In genomic region chr12:27771470-27772327, GRCh38 we compare ENCODE assay signal across 20 cellular contexts. TPM values are rescaled to one million over a fixed set of nuclear protein-coding genes. Genes with fewer than 3 reads are reported as not detected.
DNase-seq lines count a peak whose midpoint lies in the region; ATAC-seq, FAIRE-seq and TF ChIP-seq lines count a peak whose summit lies in the region.
"Had no signal": no experiment of that assay in that cellular context is flagged by ENCODE, and none has a peak within 500 bp of the region (broad histone marks: within the 10 kb centered on the region; RNA-seq: fewer than 3 reads in every experiment).

No MANE protein-coding gene starts in this region.

- H4K20me1 ChIP-seq in GM12878 (ENCODE audit: control insufficient read depth, insufficient read depth) (no peaks in the 10 kb centered on the region), osteoblast (ENCODE audit: insufficient read depth, low read length) (no peaks in the 10 kb centered on the region)
- H4K20me1 ChIP-seq: BLaER1 had no signal

- CTCF ChIA-PET in GM12878 (lab: Yijun Ruan, JAX): interaction anchor here (0.6 to 2.1 kb wide), 4 partner anchors 38 to 800 kb away, joined by 4 to 6 read pairs (median 4); no protein-coding TSS in a partner anchor

- H3K4me3 ChIP-seq in GM12878: no peak overlapping the region
- no peak overlapping the region for H3K4me3 ChIP-seq in osteoblast (ENCODE audit: insufficient read depth, low read length)
- H3K4me3 ChIP-seq: BLaER1, GM23338 had no signal

- H3K27me3 ChIP-seq in GM12878 (replicated peaks in 1 of 2; ENCODE audit: control insufficient read depth in 2 of 2, insufficient read depth in 2 of 2, low read length in 1 of 2) (no peaks in the 10 kb centered on the region), osteoblast (ENCODE audit: insufficient read depth, low read length) (no peaks in the 10 kb centered on the region)
- H3K27me3 ChIP-seq: BLaER1 had no signal

- H3K79me2 ChIP-seq in GM12878 (ENCODE audit: control insufficient read depth, insufficient read depth, low read length) (no peaks in the 10 kb centered on the region), osteoblast (ENCODE audit: insufficient read depth, low read length) (no peaks in the 10 kb centered on the region)

- H3K4me2 ChIP-seq in GM12878 (ENCODE audit: control insufficient read depth, insufficient read depth): no peak overlapping the region
- no peak overlapping the region for H3K4me2 ChIP-seq in osteoblast (ENCODE audit: insufficient read depth, low read length)
- H3K4me2 ChIP-seq: BLaER1, GM23338 had no signal

- no peak overlapping the region for H3K9ac ChIP-seq in GM12878 (ENCODE audit: control insufficient read depth, insufficient read depth, low read length)
- H3K9ac ChIP-seq: BLaER1 had no signal

- RAD21 ChIA-PET in GM12878 (lab: Charles Lee; ENCODE audit: unreplicated experiment): no interaction called here

- FAIRE-seq in GM18507 (lab: Jason Lieb, UNC) (peak; percentile 69), GM12878 (lab: Jason Lieb, UNC) (peak; percentile 47)

- H3K36me3 ChIP-seq in GM12878 (ENCODE audit: control insufficient read depth in 2 of 2, insufficient read depth in 2 of 2, low read length in 1 of 2) (no peaks in the 10 kb centered on the region), osteoblast (ENCODE audit: insufficient read depth, low read length) (no peaks in the 10 kb centered on the region)
- H3K36me3 ChIP-seq: BLaER1 had no signal

- POLR2A ChIA-PET in GM12878 (lab: Charles Lee): interaction anchor here (0.6 kb wide), 1 partner anchor 16 kb away, joined by 3 read pairs; no protein-coding TSS in a partner anchor

- peak; percentile 52 for ATAC-seq in HG03175 (IDR thresholded peaks at IDR 0.05; ENCODE audit: unreplicated experiment)
- ATAC-seq in GM12878: peak; percentile 47
- no peak for ATAC-seq in GM19467 (IDR thresholded peaks at IDR 0.05; ENCODE audit: unreplicated experiment)
- ATAC-seq in GM21526 (IDR thresholded peaks at IDR 0.05; ENCODE audit: low FRiP score, unreplicated experiment): no peak
- ATAC-seq: GM23338, Right ventricle myocardium inferior had no signal

- no TSS peak for BruUV-seq in GM12878 (replicated peaks; lab: Mats Ljungman, UMichigan)

- DNase-seq in GM18507 (ENCODE audit: extremely low spot score, insufficient read length, low read depth) (no peak), GM12878 (ENCODE audit: low read depth, low spot score) (no peak), osteoblast (ENCODE audit: insufficient read length, low spot score, missing footprints) (no peak), DMS153 (lab: John Stamatoyannopoulos, UW) (no peak), superior temporal gyrus (ENCODE audit: extremely low spot score) (no peak)
- DNase-seq: DMS 273 treated with DMSO at 0.1 percent for 48 hours; Karpas-422; MV-4-11; NCI-H1417 treated with DMSO at 0.1 percent for 48 hours; NCI-H2081; NCI-H345; NCI-H526 treated with DMSO at 0.1 percent for 48 hours; NK-92 treated with Interleukin-12 subunit alpha and Interleukin-12 subunit beta, amount 100 ng/mL, for 24 hours had no signal

- 69% methylated on average over 3 of the region's 3 CpGs for WGBS in GM12878 (ENCODE audit: insufficient coverage, insufficient replicate concordance, low lambda C conversion rate, missing lambda C conversion rate)

- no peak for TF ChIP-seq EP300 in GM12878 (IDR thresholded peaks at IDR 0.05; ENCODE audit: borderline replicate concordance in 1 of 2, control insufficient read depth in 1 of 2, low read depth in 2 of 2, low read length in 2 of 2)

- in situ Hi-C loops in GM12878 (cut with MboI): no loop called here

- H3K4me1 ChIP-seq in GM12878 (ENCODE audit: control insufficient read depth, insufficient read depth, low read length) (peaks cover 9% of the 10 kb centered on the region; the same call in 1 of the 2 replicates), osteoblast (ENCODE audit: insufficient read depth, low read length) (no peaks in the 10 kb centered on the region)
- H3K4me1 ChIP-seq: BLaER1 had no signal

- TF ChIP-seq CTCF in GM12878 (IDR thresholded peaks at IDR 0.05 in 2 of 3, conservative IDR thresholded peaks at IDR 0.05 in 1 of 3; ENCODE audit: control insufficient read depth in 2 of 3, extremely low read depth in 1 of 3, insufficient read depth in 1 of 3, low read depth in 3 of 3, low read length in 3 of 3): no peak
- no peak for TF ChIP-seq CTCF in osteoblast (IDR thresholded peaks at IDR 0.05; ENCODE audit: extremely low read depth, low read depth, low read length)

- intact Hi-C loops in GM12878 (cut with micrococcal nuclease; ENCODE audit: unreplicated experiment): no loop called here

- TF ChIP-seq RAD21 in GM12878 (IDR thresholded peaks at IDR 0.05; ENCODE audit: insufficient read depth, low read depth, low read length): no peak

- H3K27ac ChIP-seq in GM12878 (ENCODE audit: control insufficient read depth, insufficient read depth) (no peak overlapping the region), osteoblast (ENCODE audit: low read depth, low read length) (no peak overlapping the region)
- H3K27ac ChIP-seq: BLaER1 had no signal

- H3K9me3 ChIP-seq in GM12878 (replicated peaks; ENCODE audit: control insufficient read depth, insufficient read depth, low read length) (no peaks in the 10 kb centered on the region), osteoblast (ENCODE audit: low read depth, low read length) (no peaks in the 10 kb centered on the region)
- H3K9me3 ChIP-seq: BLaER1 had no signal

- SMC1A ChIA-PET in GM12878 (lab: Charles Lee; ENCODE audit: uncharacterized antibody, unreplicated experiment): interaction anchor here (0.7 to 0.9 kb wide), 2 partner anchors 23 to 51 kb away, joined by 3 read pairs; no protein-coding TSS in a partner anchor

- H2AFZ ChIP-seq in GM12878 (ENCODE audit: control insufficient read depth, low read depth, low read length): no peak overlapping the region
- peak overlapping the region; percentile 9 for H2AFZ ChIP-seq in osteoblast (ENCODE audit: low read length)
- H2AFZ ChIP-seq: GM23338 had no signal

- no peak for TF ChIP-seq POLR2A in GM12878 (IDR thresholded peaks at IDR 0.05; ENCODE audit: low read depth, low read length)

TF ChIP-seq in GM12878, 131 proteins besides CTCF, POLR2A, EP300 and RAD21 (continues in another document):
- TF ChIP-seq FOXK2 (IDR thresholded peaks at IDR 0.05): no peak
- TF ChIP-seq, protein P1, sequence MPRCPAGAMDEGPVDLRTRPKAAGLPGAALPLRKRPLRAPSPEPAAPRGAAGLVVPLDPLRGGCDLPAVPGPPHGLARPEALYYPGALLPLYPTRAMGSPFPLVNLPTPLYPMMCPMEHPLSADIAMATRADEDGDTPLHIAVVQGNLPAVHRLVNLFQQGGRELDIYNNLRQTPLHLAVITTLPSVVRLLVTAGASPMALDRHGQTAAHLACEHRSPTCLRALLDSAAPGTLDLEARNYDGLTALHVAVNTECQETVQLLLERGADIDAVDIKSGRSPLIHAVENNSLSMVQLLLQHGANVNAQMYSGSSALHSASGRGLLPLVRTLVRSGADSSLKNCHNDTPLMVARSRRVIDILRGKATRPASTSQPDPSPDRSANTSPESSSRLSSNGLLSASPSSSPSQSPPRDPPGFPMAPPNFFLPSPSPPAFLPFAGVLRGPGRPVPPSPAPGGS (IDR thresholded peaks at IDR 0.05; ENCODE audit: borderline replicate concordance, insufficient read depth, low read depth, low read length, poor library complexity, severe bottlenecking): no peak

RNA-seq across cellular contexts. Expression of gene KLHL42, which starts 8.3 kb away (rescaled TPM):
- 50.3 and 60.7 TPM in 2 replicates for total RNA-seq in GM12878 (2013; cell fraction: nucleolus; rRNA removed)
- total RNA-seq in GM12878 (2014; rRNA removed): 14.4 and 15.9 TPM in 2 replicates
- 12.1 and 14.4 TPM in 2 replicates for total RNA-seq in GM12878 (2014; rRNA removed; fragmentation: Illumina TruSeq; extraction: Trizol)
- 15.5 and 17.4 TPM in 2 replicates for total RNA-seq in GM12878 (2021)
- polyA plus RNA-seq in GM12878 (2011; ENCODE audit: low read depth): 2.3 TPM
- 15.9 and 16.2 TPM in 2 replicates for polyA plus RNA-seq in GM12878 (2011; rRNA removed)
- 10.3 and 13.0 TPM in 2 replicates for polyA plus RNA-seq in GM12878 (2011; cell fraction: cytosol; rRNA removed)
- polyA plus RNA-seq in GM12878 (2011; cell fraction: nucleus; rRNA removed): 33.8 and 39.9 TPM in 2 replicates
- 5.0 and 5.8 TPM in 2 replicates for polyA plus RNA-seq in GM12878 (2012)
- polyA plus RNA-seq in GM12878 (2014; fragmentation: Illumina TruSeq; extraction: Trizol): 10.7 and 11.8 TPM in 2 replicates
- polyA plus RNA-seq in GM12878 (2014; fragmentation: Nextera tagmentation; extraction: Ambion mirVana): 1 to 10 TPM; 2.1 to 2.5 TPM
- 16.8 and 18.2 TPM in 2 replicates for polyA plus RNA-seq in GM12878 (2014; rRNA removed)
- polyA plus RNA-seq in GM12878 (2016; fragmentation: Nextera tagmentation; extraction: Ambion mirVana): 1 to 10 TPM; 6.3 to 9.6 TPM
- 22.2 and 28.1 TPM in 2 replicates for polyA minus RNA-seq in GM12878 (2011; rRNA and poly(A)+ RNA removed)
- polyA minus RNA-seq in GM12878 (2011; cell fraction: cytosol; rRNA and poly(A)+ RNA removed): 7.1 and 10.8 TPM in 2 replicates
- polyA minus RNA-seq in GM12878 (2011; cell fraction: nucleus; rRNA and poly(A)+ RNA removed): 24.5 and 38.1 TPM in 2 replicates
- total RNA-seq in osteoblast: 38.9 and 42.0 TPM in 2 replicates

RNA-seq across cellular contexts. Expression of gene MANSC4, which starts 8.3 kb away (rescaled TPM):
- total RNA-seq in GM12878 (2013; cell fraction: nucleolus; rRNA removed): not detected in 2 replicates
- total RNA-seq in GM12878 (2014; rRNA removed): not detected in 2 replicates
- total RNA-seq in GM12878 (2014; rRNA removed; fragmentation: Illumina TruSeq; extraction: Trizol): not detected in 2 replicates
- 0.21 TPM in 1 of 2 replicates, not detected in the other for total RNA-seq in GM12878 (2021)
- polyA plus RNA-seq in GM12878 (2011; ENCODE audit: low read depth): not detected
- polyA plus RNA-seq in GM12878 (2011; rRNA removed): not detected in 2 replicates
- polyA plus RNA-seq in GM12878 (2011; cell fraction: cytosol; rRNA removed): not detected in 2 replicates
- polyA plus RNA-seq in GM12878 (2011; cell fraction: nucleus; rRNA removed): not detected in 2 replicates
- 0.26 TPM in 1 of 2 replicates, not detected in the other for polyA plus RNA-seq in GM12878 (2012)
- 0.19 and 0.27 TPM in 2 replicates for polyA plus RNA-seq in GM12878 (2014; fragmentation: Illumina TruSeq; extraction: Trizol)
- under 1 TPM in 1 of 2 experiments, not detected in 1; 0.18 TPM for polyA plus RNA-seq in GM12878 (2014; fragmentation: Nextera tagmentation; extraction: Ambion mirVana)
- polyA plus RNA-seq in GM12878 (2014; rRNA removed): not detected in 2 replicates
- polyA plus RNA-seq in GM12878 (2016; fragmentation: Nextera tagmentation; extraction: Ambion mirVana): not detected
- polyA minus RNA-seq in GM12878 (2011; rRNA and poly(A)+ RNA removed): not detected in 2 replicates
- polyA minus RNA-seq in GM12878 (2011; cell fraction: cytosol; rRNA and poly(A)+ RNA removed): not detected in 2 replicates
- not detected in 2 replicates for polyA minus RNA-seq in GM12878 (2011; cell fraction: nucleus; rRNA and poly(A)+ RNA removed)
- total RNA-seq in osteoblast: not detected in 2 replicates
- total RNA-seq: GM23338; Right ventricle myocardium inferior; T-helper 2 cell treated with Interferon-gamma antibody and Interleukin-4, amounts not matched to agents 100 ng/mL and 5 ng/mL, for 36 hours had no signal
- polyA plus RNA-seq: GM23338 had no signal

Comparison
In these comparisons a context has a peak if more than half of its experiments do, and no peak if none do; other contexts are left out.
1. ATAC-seq: peak in HG03175 (single experiment) and GM12878 (single experiment); none in GM19467 (single experiment) and GM21526 (single experiment).